ENCODE assay signal across 9 cellular contexts in the genomic region with DNA sequence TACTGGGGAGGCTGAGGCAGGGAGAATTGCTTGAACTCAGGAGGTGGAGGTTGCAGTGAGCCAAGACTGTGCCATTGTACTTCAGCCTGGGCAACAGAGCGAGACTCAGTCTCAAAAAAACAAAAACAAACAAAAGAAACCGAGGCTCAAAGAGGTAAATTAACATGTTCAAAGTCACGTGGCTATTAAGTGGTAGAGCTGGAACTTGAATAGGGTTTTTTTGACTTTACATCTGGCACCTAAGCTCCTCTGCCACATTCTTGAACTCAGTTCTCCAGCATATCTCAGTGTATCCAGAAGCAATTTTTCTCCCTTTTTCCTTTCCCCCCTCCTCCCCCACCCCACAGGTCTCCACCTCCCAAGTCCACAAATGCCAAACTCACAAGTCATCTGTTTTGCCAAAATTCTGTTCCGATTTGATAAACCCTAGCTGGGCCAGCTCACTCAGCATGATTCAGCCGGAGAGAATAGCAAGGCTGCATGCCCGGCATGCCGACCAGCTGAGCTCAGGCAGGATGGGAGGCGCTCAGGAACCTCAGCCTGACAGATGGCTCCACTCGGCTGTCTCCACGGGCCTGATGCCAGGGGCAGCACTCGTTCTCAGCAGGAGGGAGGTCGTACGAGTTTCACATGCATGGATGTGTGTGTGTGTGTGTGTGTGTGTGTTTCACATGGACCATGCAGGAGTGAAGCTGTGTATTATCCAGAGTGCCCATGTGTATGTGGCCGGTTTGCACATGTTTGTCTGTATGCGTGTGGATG.
DNase-seq lines count a peak whose midpoint lies in the region; ATAC-seq lines count a peak whose summit lies in the region.
"Had no signal": no experiment of that assay in that cellular context is flagged by ENCODE, and none has a peak within 500 bp of the region (broad histone marks: within the 10 kb centered on the region; RNA-seq: fewer than 3 reads in every experiment).

No MANE protein-coding gene starts in this region.

- no peak for ATAC-seq in activated T-cell treated with anti-CD3 and anti-CD28 coated beads, Interleukin-2, amount 50 U/mL, for 72 hours (replicated peaks in 1 of 2)
- ATAC-seq in HG03378 (IDR thresholded peaks at IDR 0.05; ENCODE audit: unreplicated experiment): no peak

- no peak overlapping the region for H2BK15ac ChIP-seq in neuronal stem cell (ENCODE audit: low read length)

- H2BK120ac ChIP-seq in neuronal stem cell (ENCODE audit: low read depth, low read length): no peak overlapping the region

- peak; percentile 99 for DNase-seq in HT1080 (ENCODE audit: low read depth)
- DNase-seq in T1000 (lab: John Stamatoyannopoulos, UW): peak; percentile 90
- peak; percentile 63 for DNase-seq in foreskin melanocyte
- peak; percentile 57 for DNase-seq in neuronal stem cell (ENCODE audit: low spot score)
- DNase-seq in activated T-cell treated with anti-CD3 and anti-CD28 coated beads, Interleukin-2, amount 50 U/mL, for 72 hours: no peak
- DNase-seq in T-helper 2 cell: no peak

- peak overlapping the region; percentile 19; the same call in 1 of the 2 replicates for H3K4me3 ChIP-seq in ACC112 (ENCODE audit: low read depth, low read length)
- H3K4me3 ChIP-seq in neuronal stem cell (ENCODE audit: low read length in 2 of 2): peak overlapping the region in 1 of 2 donors; percentile 3

- WGBS in neuronal stem cell (ENCODE audit: extremely low coverage in 2 of 2, insufficient read length in 2 of 2, insufficient replicate concordance in 1 of 2), 2 donors: no CpG with 5 or more reads among the region's 15 CpGs

- H3K36me3 Mint-ChIP-seq in activated T-cell treated with anti-CD3 and anti-CD28 coated beads, Interleukin-2, amount 50 U/mL, for 72 hours (ENCODE audit: insufficient read depth in 2 of 2): no peaks in the 10 kb centered on the region

- H3K4me1 ChIP-seq in ACC112 (ENCODE audit: control insufficient read depth, insufficient read depth, low read length, unreplicated experiment) (peaks cover 56% of the 10 kb centered on the region), neuronal stem cell (ENCODE audit: control insufficient read depth in 2 of 2, insufficient read depth in 1 of 2, low read depth in 1 of 2, low read length in 2 of 2) (peaks cover 15 to 18% of the 10 kb centered on the region in 2 donors)

- H3K4me1 Mint-ChIP-seq in activated T-cell treated with anti-CD3 and anti-CD28 coated beads, Interleukin-2, amount 50 U/mL, for 72 hours (ENCODE audit: low read depth): peaks cover 8% of the 10 kb centered on the region

- no peaks in the 10 kb centered on the region for H3K27me3 ChIP-seq in ACC112 (ENCODE audit: insufficient read depth, low read length)
- H3K27me3 ChIP-seq in neuronal stem cell (ENCODE audit: control insufficient read depth in 3 of 3, insufficient read depth in 3 of 3, low read depth in 1 of 3, low read length in 3 of 3): peaks cover 0 to 3% (median 0%) of the 10 kb centered on the region in 3 experiments

- peak overlapping the region; percentile 34 for H3K4me2 ChIP-seq in neuronal stem cell (ENCODE audit: insufficient read depth, low read length, poor library complexity, severe bottlenecking)

- no peaks in the 10 kb centered on the region for H3K9me3 ChIP-seq in neuronal stem cell (replicated peaks in 1 of 2; ENCODE audit: control insufficient read depth in 2 of 2, insufficient read depth in 1 of 2, low read depth in 1 of 2, low read length in 2 of 2)

- no peak overlapping the region for H3K4me3 Mint-ChIP-seq in activated T-cell treated with anti-CD3 and anti-CD28 coated beads, Interleukin-2, amount 50 U/mL, for 72 hours
- H3K4me3 Mint-ChIP-seq: stimulated activated naive CD8-positive, alpha-beta T cell treated with anti-CD3 and anti-CD28 coated beads, Interleukin-15, Interleukin-2, amounts not matched to agents 100 ng/mL and 50 ng/mL, for 24 hours had no signal

- H2BK12ac ChIP-seq in neuronal stem cell (ENCODE audit: low read length): peak overlapping the region; percentile 2

- H4K91ac ChIP-seq in neuronal stem cell (ENCODE audit: low read depth, low read length, poor library complexity): no peak overlapping the region

- H2BK5ac ChIP-seq in neuronal stem cell (ENCODE audit: low read length): no peak overlapping the region

- H3K9me3 Mint-ChIP-seq in activated T-cell treated with anti-CD3 and anti-CD28 coated beads, Interleukin-2, amount 50 U/mL, for 72 hours: no peaks in the 10 kb centered on the region
- H3K9me3 Mint-ChIP-seq: stimulated activated naive CD8-positive, alpha-beta T cell treated with anti-CD3 and anti-CD28 coated beads, Interleukin-15, Interleukin-2, amounts not matched to agents 100 ng/mL and 50 ng/mL, for 24 hours had no signal

- H2AFZ ChIP-seq in ACC112 (ENCODE audit: low read length, unreplicated experiment) (no peak overlapping the region), neuronal stem cell (ENCODE audit: low read length) (peak overlapping the region; percentile 20)

- H3K14ac ChIP-seq in neuronal stem cell (ENCODE audit: low read length): peak overlapping the region; percentile 56

- no peaks in the 10 kb centered on the region for H3K27me3 Mint-ChIP-seq in activated T-cell treated with anti-CD3 and anti-CD28 coated beads, Interleukin-2, amount 50 U/mL, for 72 hours (ENCODE audit: low read depth)
- H3K27me3 Mint-ChIP-seq: stimulated activated naive CD8-positive, alpha-beta T cell treated with anti-CD3 and anti-CD28 coated beads, Interleukin-15, Interleukin-2, amounts not matched to agents 100 ng/mL and 50 ng/mL, for 24 hours had no signal

- H2AK5ac ChIP-seq in neuronal stem cell (ENCODE audit: low read depth, low read length): no peak overlapping the region

- H3K4ac ChIP-seq in neuronal stem cell (ENCODE audit: low read length): no peak overlapping the region

- no peaks in the 10 kb centered on the region for H3K79me1 ChIP-seq in neuronal stem cell (ENCODE audit: low read depth, low read length)

- no peak overlapping the region for H3K9ac ChIP-seq in neuronal stem cell (ENCODE audit: low read depth, low read length, poor library complexity)

- H3K27ac Mint-ChIP-seq in activated T-cell treated with anti-CD3 and anti-CD28 coated beads, Interleukin-2, amount 50 U/mL, for 72 hours: no peak overlapping the region
- H3K27ac Mint-ChIP-seq: stimulated activated naive CD8-positive, alpha-beta T cell treated with anti-CD3 and anti-CD28 coated beads, Interleukin-15, Interleukin-2, amounts not matched to agents 100 ng/mL and 50 ng/mL, for 24 hours had no signal

- no peaks in the 10 kb centered on the region for H3K79me2 ChIP-seq in ACC112 (ENCODE audit: control insufficient read depth, insufficient read depth, low read length, unreplicated experiment)

- H3K23ac ChIP-seq in neuronal stem cell (ENCODE audit: low read depth, low read length, poor library complexity): no peak overlapping the region

- H3K27ac ChIP-seq in ACC112 (ENCODE audit: low read depth, low read length) (peak overlapping the region; percentile 93), neuronal stem cell (replicated peaks; ENCODE audit: low read length) (peak overlapping the region; percentile 2)

- no peak overlapping the region for H3K18ac ChIP-seq in neuronal stem cell (ENCODE audit: low read length)

- no peaks in the 10 kb centered on the region for H3K36me3 ChIP-seq in ACC112 (ENCODE audit: insufficient read depth, low read length)
- H3K36me3 ChIP-seq in neuronal stem cell (replicated peaks in 1 of 2; ENCODE audit: control insufficient read depth in 2 of 2, insufficient read depth in 2 of 2, low read length in 2 of 2): no peaks in the 10 kb centered on the region

- H4K8ac ChIP-seq in neuronal stem cell (ENCODE audit: low read depth, low read length): no peak overlapping the region

Comparison
In these comparisons a context has a peak if more than half of its experiments do, and no peak if none do; other contexts are left out.
1. DNase-seq: peak in HT1080 (single experiment), T1000 (single experiment), foreskin melanocyte (single experiment) and neuronal stem cell (single experiment); none in activated T-cell treated with anti-CD3 and anti-CD28 coated beads, Interleukin-2, amount 50 U/mL, for 72 hours (0 of 2) and T-helper 2 cell (0 of 5).